Comparison of ENCODE assay signal across 30 cellular contexts in the genomic region with DNA sequence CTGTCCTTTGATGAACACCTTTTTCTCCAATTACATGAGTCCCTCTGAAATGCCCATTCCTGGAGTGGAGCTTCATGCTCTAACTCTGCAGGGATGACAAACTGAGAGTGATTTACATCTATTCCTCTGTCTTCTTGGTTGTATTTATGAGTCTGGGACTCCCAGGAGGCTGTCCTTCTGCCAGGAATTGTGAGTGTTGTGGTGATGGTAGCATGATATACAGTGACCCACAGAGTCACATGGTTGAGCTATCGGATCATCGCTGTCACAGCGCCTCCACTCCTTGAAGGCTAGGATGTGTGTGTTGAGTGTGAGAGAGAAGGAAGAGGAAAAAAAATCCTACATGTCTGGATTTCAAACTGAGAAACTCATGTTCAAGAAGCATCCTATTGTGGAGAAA.
"Had no signal": no experiment of that assay in that cellular context is flagged by ENCODE, and none has a peak within 500 bp of the region (broad histone marks: within the 10 kb centered on the region; RNA-seq: fewer than 3 reads in every experiment).

No MANE protein-coding gene starts in this region.

- H3K9me3 ChIP-seq: ascending aorta, breast epithelium, SJCRH30 had no signal

- H3K27ac Mint-ChIP-seq: activated CD4-positive, alpha-beta memory T cell treated with anti-CD3 and anti-CD28 coated beads, Interleukin-2, amount 10 ng/mL, durations not matched to agents 7 days and 5 days; activated naive CD8-positive, alpha-beta T cell treated with anti-CD3 and anti-CD28 coated beads, Interleukin-2, amount 10 ng/mL, durations not matched to agents 7 days and 5 days had no signal

- H3K4me2 ChIP-seq: KMS-11 had no signal

- H3K4me3 Mint-ChIP-seq: activated CD4-positive, alpha-beta memory T cell treated with anti-CD3 and anti-CD28 coated beads, Interleukin-2, amount 10 ng/mL, durations not matched to agents 7 days and 5 days; activated naive CD8-positive, alpha-beta T cell treated with anti-CD3 and anti-CD28 coated beads, Interleukin-2, amount 10 ng/mL, durations not matched to agents 7 days and 5 days had no signal

- H3K27ac ChIP-seq: ascending aorta, breast epithelium, KMS-11, SJCRH30, SK-N-MC, WERI-Rb-1 had no signal

- H3K9ac ChIP-seq: KMS-11 had no signal

- ATAC-seq: Panc1 had no signal

- DNase-seq: activated CD4-positive, alpha-beta memory T cell treated with anti-CD3 and anti-CD28 coated beads, Interleukin-2, amount 10 ng/mL, durations not matched to agents 7 days and 5 days; activated CD4-positive, alpha-beta T cell treated with anti-CD3 and anti-CD28 coated beads for 1 hour; activated CD4-positive, alpha-beta T cell treated with anti-CD3 and anti-CD28 coated beads for 48 hours; activated CD4-positive, CD25-positive, alpha-beta regulatory T cell; activated CD8-positive, alpha-beta memory T cell treated with anti-CD3 and anti-CD28 coated beads, Interleukin-2, amount 50 U/mL, for 4 hours; activated effector memory CD4-positive, alpha-beta T cell treated with Interleukin-2 at 50 U/mL for 16 hours; activated naive CD4-positive, alpha-beta T cell treated with anti-CD3 and anti-CD28 coated beads, Interleukin-2, amount 50 U/mL, for 16 hours; activated naive CD8-positive, alpha-beta T cell treated with anti-CD3 and anti-CD28 coated beads, Interleukin-2, amount 10 ng/mL, durations not matched to agents 7 days and 5 days; activated T-cell treated with anti-CD3 and anti-CD28 coated beads, Interleukin-2, amount 50 U/mL, for 48 hours; amygdala; MM.1S; NCI-H1092 treated with DMSO at 0.1 percent for 48 hours; NCI-H1417; NCI-H146; NCI-H187; NCI-H2029 treated with DMSO at 0.1 percent for 48 hours; NCI-H345; NCI-H526; NCI-H748 treated with DMSO at 0.1 percent for 48 hours; NK-92 treated with Interleukin-12 subunit alpha and Interleukin-12 subunit beta, amount 100 ng/mL, for 24 hours; OCI-M1; SHP77; SJCRH30; T1000; WERI-Rb-1 had no signal

- H3K27me3 ChIP-seq: ascending aorta, SJCRH30 had no signal

- H3K36me3 ChIP-seq: ascending aorta, breast epithelium, SJCRH30, WERI-Rb-1 had no signal

- H3K9me3 Mint-ChIP-seq: activated CD4-positive, alpha-beta memory T cell treated with anti-CD3 and anti-CD28 coated beads, Interleukin-2, amount 10 ng/mL, durations not matched to agents 7 days and 5 days; activated naive CD8-positive, alpha-beta T cell treated with anti-CD3 and anti-CD28 coated beads, Interleukin-2, amount 10 ng/mL, durations not matched to agents 7 days and 5 days had no signal

- H3K4me1 ChIP-seq: ascending aorta, breast epithelium, SJCRH30 had no signal

- H3K4me3 ChIP-seq: ascending aorta, breast epithelium, SJCRH30, SK-N-MC had no signal
